16 cellular contexts compared by ENCODE assay signal in genomic region chr7:68730871-68731403, GRCh38.
DNase-seq lines count a peak whose midpoint lies in the region; ATAC-seq lines count a peak whose summit lies in the region.
"Had no signal": no experiment of that assay in that cellular context is flagged by ENCODE, and none has a peak within 500 bp of the region (broad histone marks: within the 10 kb centered on the region; RNA-seq: fewer than 3 reads in every experiment).

No MANE protein-coding gene starts in this region.

- H3K9me3 Mint-ChIP-seq in activated naive CD8-positive, alpha-beta T cell treated with anti-CD3 and anti-CD28 coated beads for 36 hours: peaks cover 6% of the 10 kb centered on the region
- H3K9me3 Mint-ChIP-seq: activated T-helper 17 cell treated with anti-CD3 and anti-CD28 coated beads, Interleukin-2, amount 50 U/mL, for 72 hours had no signal

- peak; percentile 90 for DNase-seq in COLO668 (lab: John Stamatoyannopoulos, UW; ENCODE audit: unreplicated experiment)
- peak; percentile 99 for DNase-seq in NCI-H1092 treated with DMSO at 0.1 percent for 48 hours (lab: John Stamatoyannopoulos, UW)
- peak; percentile 72 for DNase-seq in NCI-H510A treated with DMSO at 0.1 percent for 48 hours (lab: John Stamatoyannopoulos, UW)
- DNase-seq in left lobe of liver (ENCODE audit: low spot score): peak; percentile 67
- no peak for DNase-seq in RKO (ENCODE audit: low spot score)
- DNase-seq in activated naive CD8-positive, alpha-beta T cell treated with anti-CD3 and anti-CD28 coated beads for 36 hours: no peak
- DNase-seq: central memory CD4-positive, alpha-beta T cell; effector memory CD4-positive, alpha-beta T cell; MG63; retina; stimulated activated naive CD8-positive, alpha-beta T cell treated with anti-CD3 and anti-CD28 coated beads, Interleukin-15, amount 100 ng/mL, for 72 hours; uterus had no signal

- no peaks in the 10 kb centered on the region for H3K4me1 Mint-ChIP-seq in activated naive CD8-positive, alpha-beta T cell treated with anti-CD3 and anti-CD28 coated beads for 36 hours
- H3K4me1 Mint-ChIP-seq: activated T-helper 17 cell treated with anti-CD3 and anti-CD28 coated beads, Interleukin-2, amount 50 U/mL, for 72 hours; stimulated activated naive CD8-positive, alpha-beta T cell treated with anti-CD3 and anti-CD28 coated beads, Interleukin-15, amount 100 ng/mL, for 72 hours had no signal

- peak; percentile 87 for ATAC-seq in left lobe of liver
- no peak for ATAC-seq in GM19452 (IDR thresholded peaks at IDR 0.05; ENCODE audit: unreplicated experiment)
- no peak for ATAC-seq in GM18498 (IDR thresholded peaks at IDR 0.05; ENCODE audit: unreplicated experiment)
- ATAC-seq: activated T-helper 17 cell treated with anti-CD3 and anti-CD28 coated beads, Interleukin-2, amount 50 U/mL, for 72 hours; stimulated activated naive CD8-positive, alpha-beta T cell treated with anti-CD3 and anti-CD28 coated beads, Interleukin-15, amount 100 ng/mL, for 72 hours; WTC11 had no signal

- H3K4me3 Mint-ChIP-seq in activated naive CD8-positive, alpha-beta T cell treated with anti-CD3 and anti-CD28 coated beads for 36 hours: no peak overlapping the region
- H3K4me3 Mint-ChIP-seq: activated T-helper 17 cell treated with anti-CD3 and anti-CD28 coated beads, Interleukin-2, amount 50 U/mL, for 72 hours; stimulated activated naive CD8-positive, alpha-beta T cell treated with anti-CD3 and anti-CD28 coated beads, Interleukin-15, amount 100 ng/mL, for 72 hours; WTC11 had no signal

- H3K36me3 Mint-ChIP-seq in activated naive CD8-positive, alpha-beta T cell treated with anti-CD3 and anti-CD28 coated beads for 36 hours: no peaks in the 10 kb centered on the region
- H3K36me3 Mint-ChIP-seq: WTC11 had no signal

- H3K27ac Mint-ChIP-seq in activated naive CD8-positive, alpha-beta T cell treated with anti-CD3 and anti-CD28 coated beads for 36 hours: no peak overlapping the region
- H3K27ac Mint-ChIP-seq: activated T-helper 17 cell treated with anti-CD3 and anti-CD28 coated beads, Interleukin-2, amount 50 U/mL, for 72 hours; stimulated activated naive CD8-positive, alpha-beta T cell treated with anti-CD3 and anti-CD28 coated beads, Interleukin-15, amount 100 ng/mL, for 72 hours; WTC11 had no signal

- H3K27me3 Mint-ChIP-seq in activated naive CD8-positive, alpha-beta T cell treated with anti-CD3 and anti-CD28 coated beads for 36 hours: no peaks in the 10 kb centered on the region
- H3K27me3 Mint-ChIP-seq: activated T-helper 17 cell treated with anti-CD3 and anti-CD28 coated beads, Interleukin-2, amount 50 U/mL, for 72 hours; stimulated activated naive CD8-positive, alpha-beta T cell treated with anti-CD3 and anti-CD28 coated beads, Interleukin-15, amount 100 ng/mL, for 72 hours had no signal

Comparison
In these comparisons a context has a peak if more than half of its experiments do, and no peak if none do; other contexts are left out.
1. DNase-seq: peak in COLO668 (single experiment), NCI-H1092 treated with DMSO at 0.1 percent for 48 hours (single experiment), NCI-H510A treated with DMSO at 0.1 percent for 48 hours (single experiment) and left lobe of liver (single experiment); none in RKO (single experiment) and activated naive CD8-positive, alpha-beta T cell treated with anti-CD3 and anti-CD28 coated beads for 36 hours (single experiment).